ENCODE assay signal across 39 cellular contexts in the genomic region with DNA sequence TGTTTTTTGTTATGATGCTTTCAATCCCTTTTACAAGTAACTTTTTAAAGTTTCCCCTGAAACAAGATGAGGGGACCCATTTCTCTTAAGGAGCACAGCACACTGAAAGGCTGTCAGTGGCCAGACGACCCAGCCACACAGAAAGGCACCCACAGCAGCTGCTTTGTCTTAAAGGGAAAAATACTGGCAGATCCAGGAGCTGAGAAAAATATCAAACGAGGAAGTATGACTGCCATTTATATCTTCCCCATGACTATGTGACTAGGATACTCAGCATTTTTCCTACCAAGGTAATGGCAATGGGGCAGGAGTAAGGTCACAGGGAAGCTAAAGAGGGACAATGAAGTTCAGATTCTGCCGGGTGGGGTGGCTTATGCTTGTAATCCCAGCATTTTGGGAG. TPM values are rescaled to one million over a fixed set of nuclear protein-coding genes. Genes with fewer than 3 reads are reported as not detected.
"Had no signal": no experiment of that assay in that cellular context is flagged by ENCODE, and none has a peak within 500 bp of the region (broad histone marks: within the 10 kb centered on the region; RNA-seq: fewer than 3 reads in every experiment).

No MANE protein-coding gene starts in this region.

- H3K9me3 Mint-ChIP-seq: activated T-helper 17 cell treated with anti-CD3 and anti-CD28 coated beads, Interleukin-2, amount 50 U/mL, for 72 hours; effector memory CD8-positive, alpha-beta T cell; naive thymus-derived CD8-positive, alpha-beta T cell; neural progenitor cell; stimulated activated naive B cell treated with anti-CD40 and anti-IgM and Interleukin-4, amounts not matched to agents 10 μg/mL and 1 μg/mL and 100 μg/mL, for 72 hours had no signal

- H2AFZ ChIP-seq: hepatocyte, neural progenitor cell had no signal

- H3K9ac ChIP-seq: neural progenitor cell had no signal

- FAIRE-seq: astrocyte, TTC549 had no signal

- H3K4me2 ChIP-seq: hepatocyte, neural progenitor cell had no signal

- H3K4me3 Mint-ChIP-seq: activated T-helper 17 cell treated with anti-CD3 and anti-CD28 coated beads, Interleukin-2, amount 50 U/mL, for 72 hours; effector memory CD8-positive, alpha-beta T cell; naive thymus-derived CD8-positive, alpha-beta T cell; neural progenitor cell; stimulated activated naive B cell treated with anti-CD40 and anti-IgM and Interleukin-4, amounts not matched to agents 10 μg/mL and 1 μg/mL and 100 μg/mL, for 72 hours had no signal

- H3K27ac Mint-ChIP-seq: activated T-helper 17 cell treated with anti-CD3 and anti-CD28 coated beads, Interleukin-2, amount 50 U/mL, for 72 hours; effector memory CD8-positive, alpha-beta T cell; neural progenitor cell; stimulated activated naive B cell treated with anti-CD40 and anti-IgM and Interleukin-4, amounts not matched to agents 10 μg/mL and 1 μg/mL and 100 μg/mL, for 72 hours had no signal

- H3K27ac ChIP-seq: brain microvascular endothelial cell, foreskin keratinocyte, hepatocyte, neural progenitor cell, sigmoid colon, suprapubic skin, tibial artery, WERI-Rb-1 had no signal

- H3K27me3 Mint-ChIP-seq: activated T-helper 17 cell treated with anti-CD3 and anti-CD28 coated beads, Interleukin-2, amount 50 U/mL, for 72 hours; effector memory CD8-positive, alpha-beta T cell; naive thymus-derived CD8-positive, alpha-beta T cell; stimulated activated naive B cell treated with anti-CD40 and anti-IgM and Interleukin-4, amounts not matched to agents 10 μg/mL and 1 μg/mL and 100 μg/mL, for 72 hours had no signal

- H3K9me3 ChIP-seq: sigmoid colon, suprapubic skin, tibial artery had no signal

- H3K27me3 ChIP-seq: brain microvascular endothelial cell, foreskin keratinocyte, hepatocyte, neural progenitor cell, sigmoid colon, suprapubic skin, tibial artery had no signal

- DNase-seq: activated CD4-positive, alpha-beta T cell treated with anti-CD3 and anti-CD28 coated beads for 48 hours; activated CD4-positive, alpha-beta T cell treated with anti-CD3 and anti-CD28 coated beads, Interleukin-2, amount 50 U/mL, for 48 hours; activated CD8-positive, alpha-beta memory T cell treated with anti-CD3 and anti-CD28 coated beads, Interleukin-2, amount 50 U/mL, for 4 hours; activated gamma-delta T cell treated with Interleukin-2 at 50 U/mL for 16 hours; activated naive CD4-positive, alpha-beta T cell treated with anti-CD3 and anti-CD28 coated beads, Interleukin-2, amount 50 U/mL, for 16 hours; activated T-cell treated with anti-CD3 and anti-CD28 coated beads, Interleukin-2, amount 50 U/mL, for 1 hour; amniotic stem cell; brain microvascular endothelial cell; effector memory CD8-positive, alpha-beta T cell; erythroblast; foreskin keratinocyte; islet precursor cell; mammary epithelial cell; naive thymus-derived CD8-positive, alpha-beta T cell; occipital lobe; retina; sigmoid colon; stimulated activated CD4-positive, alpha-beta T cell treated with anti-CD3 and anti-CD28 coated beads, Interleukin-15, amount 100 ng/mL, for 24 hours; stimulated activated CD4-positive, alpha-beta T cell treated with anti-CD3 and anti-CD28 coated beads, Interleukin-2, amount 100 ng/mL, for 24 hours; stimulated activated naive B cell treated with anti-CD40 and anti-IgM and Interleukin-4, amounts not matched to agents 10 μg/mL and 1 μg/mL and 100 μg/mL, for 72 hours; T-helper 9 cell; tibial artery; WERI-Rb-1 had no signal

- ATAC-seq: activated CD4-positive, CD25-positive, alpha-beta regulatory T cell treated with anti-CD3 and anti-CD28 coated beads, Interleukin-2, amount 50 U/mL, for 24 hours; activated T-helper 17 cell treated with anti-CD3 and anti-CD28 coated beads, Interleukin-2, amount 50 U/mL, for 72 hours; effector memory CD8-positive, alpha-beta T cell; foreskin keratinocyte; naive thymus-derived CD8-positive, alpha-beta T cell; stimulated activated naive B cell treated with anti-CD40 and anti-IgM and Interleukin-4, amounts not matched to agents 10 μg/mL and 1 μg/mL and 100 μg/mL, for 72 hours had no signal

- H3K4me3 ChIP-seq: coronary artery, hepatocyte, neural progenitor cell, sigmoid colon, suprapubic skin, tibial artery had no signal

- H3K4me1 ChIP-seq: neural progenitor cell had no signal

- H3K36me3 ChIP-seq: brain microvascular endothelial cell, neural progenitor cell, sigmoid colon, suprapubic skin, WERI-Rb-1 had no signal

RNA-seq across cellular contexts. Expression of gene HTR3D, which starts 29.8 kb away (rescaled TPM):
- total RNA-seq: activated CD8-positive, alpha-beta memory T cell treated with anti-CD3 and anti-CD28 coated beads for 36 hours; activated T-helper 17 cell treated with anti-CD3 and anti-CD28 coated beads, Interleukin-2, amount 50 U/mL, for 72 hours; astrocyte; cardiac septum; cerebellum; foreskin keratinocyte; glomerular endothelial cell; hepatocyte; liver; mammary epithelial cell; naive thymus-derived CD8-positive, alpha-beta T cell; occipital lobe; posterior vena cava; sigmoid colon; suprapubic skin; T-helper 1 cell treated with Interleukin-12 subunit alpha and Interleukin-12 subunit beta and Interleukin-4 antibody, amounts not matched to agents 30 ng/mL and 1 ng/mL, for 36 hours; urinary bladder had no signal
- polyA plus RNA-seq: foreskin keratinocyte; hepatocyte; liver; mammary epithelial cell; naive thymus-derived CD8-positive, alpha-beta T cell; sigmoid colon; urinary bladder had no signal

RNA-seq across cellular contexts. Expression of gene HTR3C, which starts 51.1 kb away (rescaled TPM):
- total RNA-seq: activated CD8-positive, alpha-beta memory T cell treated with anti-CD3 and anti-CD28 coated beads for 36 hours; activated T-helper 17 cell treated with anti-CD3 and anti-CD28 coated beads, Interleukin-2, amount 50 U/mL, for 72 hours; astrocyte; cardiac septum; cerebellum; foreskin keratinocyte; glomerular endothelial cell; hepatocyte; liver; mammary epithelial cell; naive thymus-derived CD8-positive, alpha-beta T cell; occipital lobe; posterior vena cava; sigmoid colon; suprapubic skin; T-helper 1 cell treated with Interleukin-12 subunit alpha and Interleukin-12 subunit beta and Interleukin-4 antibody, amounts not matched to agents 30 ng/mL and 1 ng/mL, for 36 hours; urinary bladder had no signal
- polyA plus RNA-seq: foreskin keratinocyte; hepatocyte; liver; mammary epithelial cell; naive thymus-derived CD8-positive, alpha-beta T cell had no signal
